8 cellular contexts compared by ENCODE assay signal in the genomic region with DNA sequence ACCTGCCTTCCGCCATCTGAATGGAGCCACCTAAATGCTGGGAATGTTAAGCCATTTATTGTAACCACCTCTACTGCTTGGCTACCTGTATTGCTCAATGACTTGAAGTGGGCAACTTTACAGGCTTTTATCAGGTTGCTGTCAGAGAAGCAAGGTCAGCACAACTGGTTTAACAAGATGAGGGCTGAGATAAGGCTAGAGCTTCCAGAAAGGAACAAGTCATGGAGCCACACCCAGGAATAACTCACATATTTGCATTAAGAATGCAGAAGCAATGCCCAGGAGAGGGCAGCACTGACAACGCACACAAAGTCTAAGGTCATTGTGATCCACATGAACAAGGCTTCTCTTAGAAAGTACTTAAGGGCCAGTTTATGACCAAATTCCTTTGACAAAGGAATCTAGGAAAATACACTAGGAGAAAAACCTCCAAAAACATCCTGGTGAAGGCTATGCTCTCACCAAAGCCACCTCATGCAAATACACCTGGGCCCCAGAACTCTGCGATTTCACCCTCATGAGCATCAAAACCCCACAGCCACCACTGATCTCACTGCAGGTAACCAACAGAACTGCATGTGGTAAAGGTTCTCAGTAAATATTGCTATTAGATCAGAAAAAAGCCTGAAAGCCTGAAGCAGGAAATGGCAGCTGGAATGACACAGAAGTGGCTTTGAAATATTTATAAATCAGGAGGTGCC. TPM values are rescaled to one million over a fixed set of nuclear protein-coding genes. Genes with fewer than 3 reads are reported as not detected.
DNase-seq lines count a peak whose midpoint lies in the region; ATAC-seq and TF ChIP-seq lines count a peak whose summit lies in the region.

No MANE protein-coding gene starts in this region.

- peak overlapping the region; percentile 4 for H3K27ac ChIP-seq in AG04450 (ENCODE audit: low read depth, low read length)
- H3K27ac ChIP-seq in right cardiac atrium (ENCODE audit: low read length): peak overlapping the region; percentile 42

- peak; percentile 54 for TF ChIP-seq CTCF in AG04450 (IDR thresholded peaks at IDR 0.05; ENCODE audit: low read depth, low read length)
- peak; percentile 36; the same call in 1 of the 2 replicates for TF ChIP-seq CTCF in GM12874 (IDR thresholded peaks at IDR 0.05; ENCODE audit: insufficient read depth, low read depth, low read length)

- H3K9me3 ChIP-seq in AG04450 (ENCODE audit: control insufficient read depth, insufficient read depth, low read length): no peaks in the 10 kb centered on the region
- H3K9me3 ChIP-seq in right cardiac atrium (ENCODE audit: control insufficient read depth, low read length): no peaks in the 10 kb centered on the region

- CTCF ChIA-PET in AG04450 (lab: Charles Lee): interaction anchor here (0.7 to 1.0 kb wide), 4 partner anchors 8 to 16 kb away, joined by 3 to 4 read pairs (median 4); a partner anchor contains a TSS

- ATAC-seq in HG02759 (IDR thresholded peaks at IDR 0.05; ENCODE audit: unreplicated experiment) (peak; percentile 52), right cardiac atrium (peak; percentile 60 to 78)

- 72% methylated on average over 3 of the region's 3 CpGs for WGBS in right cardiac atrium

- DNase-seq in AG04450 (ENCODE audit: low read depth, low spot score): no peak
- peak; percentile 33 for DNase-seq in NCI-H2081 treated with DMSO at 0.1 percent for 48 hours (lab: John Stamatoyannopoulos, UW)
- peak; percentile 10 for DNase-seq in activated naive CD4-positive, alpha-beta T cell treated with anti-CD3 and anti-CD28 coated beads, Interleukin-2, amount 50 U/mL, for 16 hours
- peak in 2 of 3 donors; percentile 45 to 56 for DNase-seq in right cardiac atrium
- peak; percentile 4 to 7 for DNase-seq in stimulated activated CD4-positive, alpha-beta T cell treated with anti-CD3 and anti-CD28 coated beads, Interleukin-2, amount 100 ng/mL, for 48 hours
- no peak for DNase-seq in cerebellum (ENCODE audit: low spot score)

- POLR2A ChIA-PET in AG04450 (lab: Yijun Ruan, JAX): no interaction called here

- H3K27me3 ChIP-seq in AG04450 (ENCODE audit: control insufficient read depth, insufficient read depth, low read length): no peaks in the 10 kb centered on the region
- no peaks in the 10 kb centered on the region for H3K27me3 ChIP-seq in right cardiac atrium (ENCODE audit: control insufficient read depth, insufficient read depth)

- peaks cover 8% of the 10 kb centered on the region for H3K4me1 ChIP-seq in right cardiac atrium (ENCODE audit: control insufficient read depth, insufficient read depth, low read length)

- intact Hi-C loops in right cardiac atrium (cut with DNase I): no loop called here

- H3K4me3 ChIP-seq in AG04450 (ENCODE audit: low read depth, low read length): no peak overlapping the region
- no peak overlapping the region for H3K4me3 ChIP-seq in right cardiac atrium (ENCODE audit: low read length)

RNA-seq across cellular contexts. Expression of a gene that starts 15.0 kb away (rescaled TPM):
- polyA plus RNA-seq in AG04450 (2011; rRNA removed) (4.6 and 5.0 TPM in 2 replicates), right cardiac atrium (2.7 TPM)
- 5.3 and 5.8 TPM in 2 replicates for polyA minus RNA-seq in AG04450 (2011; rRNA and poly(A)+ RNA removed)
- total RNA-seq in right cardiac atrium (1 to 10 TPM; 6.7 to 8.1 (median 6.8) TPM), cerebellum (8.9 TPM)

RNA-seq across cellular contexts. Expression of a gene that starts 15.5 kb away (rescaled TPM):
- polyA plus RNA-seq in AG04450 (2011; rRNA removed) (26.4 and 32.0 TPM in 2 replicates), right cardiac atrium (11.6 TPM)
- polyA minus RNA-seq in AG04450 (2011; rRNA and poly(A)+ RNA removed): 24.0 and 25.6 TPM in 2 replicates
- total RNA-seq in right cardiac atrium (10 to 100 TPM; 15.7 to 18.3 (median 17.0) TPM), cerebellum (10.1 TPM)

Comparison
In these comparisons a context has a peak if more than half of its experiments do, and no peak if none do; other contexts are left out.
1. DNase-seq: peak in NCI-H2081 treated with DMSO at 0.1 percent for 48 hours (single experiment), activated naive CD4-positive, alpha-beta T cell treated with anti-CD3 and anti-CD28 coated beads, Interleukin-2, amount 50 U/mL, for 16 hours (single experiment), right cardiac atrium (2 of 3) and stimulated activated CD4-positive, alpha-beta T cell treated with anti-CD3 and anti-CD28 coated beads, Interleukin-2, amount 100 ng/mL, for 48 hours (2 of 2); none in AG04450 (single experiment) and cerebellum (single experiment).